1 cellular context compared by ENCODE assay signal in genomic region chr11:13685461-13686108, GRCh38.
TF ChIP-seq lines count a peak whose summit lies in the region.

No MANE protein-coding gene starts in this region.

TF ChIP-seq in GM23338, 12 proteins besides CTCF, POLR2A, EP300 and RAD21 (continued from another document):
- TF ChIP-seq, protein P1, sequence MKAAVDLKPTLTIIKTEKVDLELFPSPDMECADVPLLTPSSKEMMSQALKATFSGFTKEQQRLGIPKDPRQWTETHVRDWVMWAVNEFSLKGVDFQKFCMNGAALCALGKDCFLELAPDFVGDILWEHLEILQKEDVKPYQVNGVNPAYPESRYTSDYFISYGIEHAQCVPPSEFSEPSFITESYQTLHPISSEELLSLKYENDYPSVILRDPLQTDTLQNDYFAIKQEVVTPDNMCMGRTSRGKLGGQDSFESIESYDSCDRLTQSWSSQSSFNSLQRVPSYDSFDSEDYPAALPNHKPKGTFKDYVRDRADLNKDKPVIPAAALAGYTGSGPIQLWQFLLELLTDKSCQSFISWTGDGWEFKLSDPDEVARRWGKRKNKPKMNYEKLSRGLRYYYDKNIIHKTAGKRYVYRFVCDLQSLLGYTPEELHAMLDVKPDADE (IDR thresholded peaks at IDR 0.05), result no peak
- TF ChIP-seq, protein P2, sequence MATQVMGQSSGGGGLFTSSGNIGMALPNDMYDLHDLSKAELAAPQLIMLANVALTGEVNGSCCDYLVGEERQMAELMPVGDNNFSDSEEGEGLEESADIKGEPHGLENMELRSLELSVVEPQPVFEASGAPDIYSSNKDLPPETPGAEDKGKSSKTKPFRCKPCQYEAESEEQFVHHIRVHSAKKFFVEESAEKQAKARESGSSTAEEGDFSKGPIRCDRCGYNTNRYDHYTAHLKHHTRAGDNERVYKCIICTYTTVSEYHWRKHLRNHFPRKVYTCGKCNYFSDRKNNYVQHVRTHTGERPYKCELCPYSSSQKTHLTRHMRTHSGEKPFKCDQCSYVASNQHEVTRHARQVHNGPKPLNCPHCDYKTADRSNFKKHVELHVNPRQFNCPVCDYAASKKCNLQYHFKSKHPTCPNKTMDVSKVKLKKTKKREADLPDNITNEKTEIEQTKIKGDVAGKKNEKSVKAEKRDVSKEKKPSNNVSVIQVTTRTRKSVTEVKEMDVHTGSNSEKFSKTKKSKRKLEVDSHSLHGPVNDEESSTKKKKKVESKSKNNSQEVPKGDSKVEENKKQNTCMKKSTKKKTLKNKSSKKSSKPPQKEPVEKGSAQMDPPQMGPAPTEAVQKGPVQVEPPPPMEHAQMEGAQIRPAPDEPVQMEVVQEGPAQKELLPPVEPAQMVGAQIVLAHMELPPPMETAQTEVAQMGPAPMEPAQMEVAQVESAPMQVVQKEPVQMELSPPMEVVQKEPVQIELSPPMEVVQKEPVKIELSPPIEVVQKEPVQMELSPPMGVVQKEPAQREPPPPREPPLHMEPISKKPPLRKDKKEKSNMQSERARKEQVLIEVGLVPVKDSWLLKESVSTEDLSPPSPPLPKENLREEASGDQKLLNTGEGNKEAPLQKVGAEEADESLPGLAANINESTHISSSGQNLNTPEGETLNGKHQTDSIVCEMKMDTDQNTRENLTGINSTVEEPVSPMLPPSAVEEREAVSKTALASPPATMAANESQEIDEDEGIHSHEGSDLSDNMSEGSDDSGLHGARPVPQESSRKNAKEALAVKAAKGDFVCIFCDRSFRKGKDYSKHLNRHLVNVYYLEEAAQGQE (IDR thresholded peaks at IDR 0.05; ENCODE audit: unreplicated experiment), result no peak
- TF ChIP-seq, protein P3, sequence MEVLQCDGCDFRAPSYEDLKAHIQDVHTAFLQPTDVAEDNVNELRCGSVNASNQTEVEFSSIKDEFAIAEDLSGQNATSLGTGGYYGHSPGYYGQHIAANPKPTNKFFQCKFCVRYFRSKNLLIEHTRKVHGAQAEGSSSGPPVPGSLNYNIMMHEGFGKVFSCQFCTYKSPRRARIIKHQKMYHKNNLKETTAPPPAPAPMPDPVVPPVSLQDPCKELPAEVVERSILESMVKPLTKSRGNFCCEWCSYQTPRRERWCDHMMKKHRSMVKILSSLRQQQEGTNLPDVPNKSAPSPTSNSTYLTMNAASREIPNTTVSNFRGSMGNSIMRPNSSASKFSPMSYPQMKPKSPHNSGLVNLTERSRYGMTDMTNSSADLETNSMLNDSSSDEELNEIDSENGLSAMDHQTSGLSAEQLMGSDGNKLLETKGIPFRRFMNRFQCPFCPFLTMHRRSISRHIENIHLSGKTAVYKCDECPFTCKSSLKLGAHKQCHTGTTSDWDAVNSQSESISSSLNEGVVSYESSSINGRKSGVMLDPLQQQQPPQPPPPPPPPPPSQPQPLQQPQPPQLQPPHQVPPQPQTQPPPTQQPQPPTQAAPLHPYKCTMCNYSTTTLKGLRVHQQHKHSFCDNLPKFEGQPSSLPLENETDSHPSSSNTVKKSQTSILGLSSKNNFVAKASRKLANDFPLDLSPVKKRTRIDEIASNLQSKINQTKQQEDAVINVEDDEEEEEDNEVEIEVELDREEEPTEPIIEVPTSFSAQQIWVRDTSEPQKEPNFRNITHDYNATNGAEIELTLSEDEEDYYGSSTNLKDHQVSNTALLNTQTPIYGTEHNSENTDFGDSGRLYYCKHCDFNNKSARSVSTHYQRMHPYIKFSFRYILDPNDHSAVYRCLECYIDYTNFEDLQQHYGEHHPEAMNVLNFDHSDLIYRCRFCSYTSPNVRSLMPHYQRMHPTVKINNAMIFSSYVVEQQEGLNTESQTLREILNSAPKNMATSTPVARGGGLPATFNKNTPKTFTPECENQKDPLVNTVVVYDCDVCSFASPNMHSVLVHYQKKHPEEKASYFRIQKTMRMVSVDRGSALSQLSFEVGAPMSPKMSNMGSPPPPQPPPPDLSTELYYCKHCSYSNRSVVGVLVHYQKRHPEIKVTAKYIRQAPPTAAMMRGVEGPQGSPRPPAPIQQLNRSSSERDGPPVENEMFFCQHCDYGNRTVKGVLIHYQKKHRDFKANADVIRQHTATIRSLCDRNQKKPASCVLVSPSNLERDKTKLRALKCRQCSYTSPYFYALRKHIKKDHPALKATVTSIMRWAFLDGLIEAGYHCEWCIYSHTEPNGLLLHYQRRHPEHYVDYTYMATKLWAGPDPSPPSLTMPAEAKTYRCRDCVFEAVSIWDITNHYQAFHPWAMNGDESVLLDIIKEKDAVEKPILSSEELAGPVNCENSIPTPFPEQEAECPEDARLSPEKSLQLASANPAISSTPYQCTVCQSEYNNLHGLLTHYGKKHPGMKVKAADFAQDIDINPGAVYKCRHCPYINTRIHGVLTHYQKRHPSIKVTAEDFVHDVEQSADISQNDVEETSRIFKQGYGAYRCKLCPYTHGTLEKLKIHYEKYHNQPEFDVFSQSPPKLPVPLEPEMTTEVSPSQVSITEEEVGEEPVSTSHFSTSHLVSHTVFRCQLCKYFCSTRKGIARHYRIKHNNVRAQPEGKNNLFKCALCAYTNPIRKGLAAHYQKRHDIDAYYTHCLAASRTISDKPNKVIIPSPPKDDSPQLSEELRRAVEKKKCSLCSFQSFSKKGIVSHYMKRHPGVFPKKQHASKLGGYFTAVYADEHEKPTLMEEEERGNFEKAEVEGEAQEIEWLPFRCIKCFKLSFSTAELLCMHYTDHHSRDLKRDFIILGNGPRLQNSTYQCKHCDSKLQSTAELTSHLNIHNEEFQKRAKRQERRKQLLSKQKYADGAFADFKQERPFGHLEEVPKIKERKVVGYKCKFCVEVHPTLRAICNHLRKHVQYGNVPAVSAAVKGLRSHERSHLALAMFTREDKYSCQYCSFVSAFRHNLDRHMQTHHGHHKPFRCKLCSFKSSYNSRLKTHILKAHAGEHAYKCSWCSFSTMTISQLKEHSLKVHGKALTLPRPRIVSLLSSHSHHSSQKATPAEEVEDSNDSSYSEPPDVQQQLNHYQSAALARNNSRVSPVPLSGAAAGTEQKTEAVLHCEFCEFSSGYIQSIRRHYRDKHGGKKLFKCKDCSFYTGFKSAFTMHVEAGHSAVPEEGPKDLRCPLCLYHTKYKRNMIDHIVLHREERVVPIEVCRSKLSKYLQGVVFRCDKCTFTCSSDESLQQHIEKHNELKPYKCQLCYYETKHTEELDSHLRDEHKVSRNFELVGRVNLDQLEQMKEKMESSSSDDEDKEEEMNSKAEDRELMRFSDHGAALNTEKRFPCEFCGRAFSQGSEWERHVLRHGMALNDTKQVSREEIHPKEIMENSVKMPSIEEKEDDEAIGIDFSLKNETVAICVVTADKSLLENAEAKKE (CRISPR knock-in tag; IDR thresholded peaks at IDR 0.05), result no peak
- TF ChIP-seq NANOG (IDR thresholded peaks at IDR 0.05; ENCODE audit: borderline replicate concordance) (no peak), ZNF114 (CRISPR knock-in tag; IDR thresholded peaks at IDR 0.05) (no peak), EZH2phosphoT487 (IDR thresholded peaks at IDR 0.05; ENCODE audit: unreplicated experiment) (no peak), ZNF331 (CRISPR knock-in tag; IDR thresholded peaks at IDR 0.05; ENCODE audit: low read depth) (no peak)
